In the genomic region with DNA sequence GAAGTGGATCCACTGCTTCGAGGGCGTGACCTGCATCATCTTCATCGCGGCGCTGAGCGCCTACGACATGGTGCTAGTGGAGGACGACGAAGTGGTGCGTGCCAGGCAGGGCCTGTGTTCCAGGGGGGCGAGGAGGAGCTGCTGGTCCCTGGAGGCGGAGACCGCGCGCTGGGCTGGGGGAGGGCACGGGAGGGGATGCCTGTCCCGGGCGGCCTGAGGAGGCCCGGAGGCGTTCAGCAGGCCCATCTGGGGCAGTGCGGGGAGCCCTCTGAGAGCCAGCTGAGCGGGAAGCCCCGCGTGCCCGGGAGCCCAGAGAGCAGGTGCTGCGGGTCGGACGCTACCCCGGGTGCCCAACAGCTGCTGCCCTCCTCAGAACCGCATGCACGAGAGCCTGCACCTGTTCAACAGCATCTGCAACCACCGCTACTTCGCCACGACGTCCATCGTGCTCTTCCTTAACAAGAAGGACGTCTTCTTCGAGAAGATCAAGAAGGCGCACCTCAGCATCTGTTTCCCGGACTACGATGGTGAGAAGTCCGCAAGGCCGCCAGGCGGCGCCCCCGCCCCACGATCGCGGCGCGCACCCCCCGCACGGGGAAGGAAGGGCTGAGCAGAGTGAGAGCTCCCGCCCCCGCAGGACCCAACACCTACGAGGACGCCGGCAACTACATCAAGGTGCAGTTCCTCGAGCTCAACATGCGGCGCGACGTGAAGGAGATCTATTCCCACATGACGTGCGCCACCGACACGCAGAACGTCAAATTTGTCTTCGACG, we compare ENCODE assay signal across 1 cellular context.
TF ChIP-seq lines count a peak whose summit lies in the region.

No MANE protein-coding gene starts in this region.

TF ChIP-seq in HepG2, 621 proteins besides CTCF, POLR2A, EP300 and RAD21 (continued from another document):
- TF ChIP-seq ZNF572 (CRISPR knock-in tag; IDR thresholded peaks at IDR 0.05) (peak; percentile 79; the same call in 1 of the 2 replicates), FOXA3 (CRISPR knock-in tag; IDR thresholded peaks at IDR 0.05) (peak; percentile 55), ZNF788 (CRISPR knock-in tag; IDR thresholded peaks at IDR 0.05; ENCODE audit: borderline replicate concordance) (peak; percentile 29; the same call in 1 of the 2 replicates), ZBTB8A (CRISPR knock-in tag; IDR thresholded peaks at IDR 0.05; ENCODE audit: borderline replicate concordance, low read depth) (0 out of 2 replicates have a peak, but pooled peaks have one; percentile 12), ZZZ3 (CRISPR knock-in tag; IDR thresholded peaks at IDR 0.05; ENCODE audit: borderline replicate concordance) (0 out of 2 replicates have a peak, but pooled peaks have one; percentile 79), SALL1 (CRISPR knock-in tag; IDR thresholded peaks at IDR 0.05) (peak; percentile 84), CREM (IDR thresholded peaks at IDR 0.05) (no peak), CREM (CRISPR knock-in tag; IDR thresholded peaks at IDR 0.05) (no peak), ZFP91 (CRISPR knock-in tag; IDR thresholded peaks at IDR 0.05; ENCODE audit: borderline replicate concordance) (peak; percentile 51; the same call in 1 of the 2 replicates), DPF2 (CRISPR knock-in tag; IDR thresholded peaks at IDR 0.05; ENCODE audit: borderline replicate concordance, low read depth) (no peak), TFE3 (CRISPR knock-in tag; IDR thresholded peaks at IDR 0.05) (0 out of 2 replicates have a peak, but pooled peaks have one; percentile 32), KMT2A (CRISPR knock-in tag; IDR thresholded peaks at IDR 0.05) (peak; percentile 62; the same call in 1 of the 2 replicates)
